Comparison of ENCODE assay signal across 9 cellular contexts in genomic region chr20:3157817-3158216, GRCh38. TPM values are rescaled to one million over a fixed set of nuclear protein-coding genes. Genes with fewer than 3 reads are reported as not detected.
DNase-seq lines count a peak whose midpoint lies in the region; ATAC-seq and TF ChIP-seq lines count a peak whose summit lies in the region.
"Had no signal": no experiment of that assay in that cellular context is flagged by ENCODE, and none has a peak within 500 bp of the region (broad histone marks: within the 10 kb centered on the region; RNA-seq: fewer than 3 reads in every experiment).

No MANE protein-coding gene starts in this region.

- CTCF ChIA-PET in activated naive CD4-positive, alpha-beta T cell treated with anti-CD3 and anti-CD28 coated beads for 36 hours (lab: Charles Lee), result interaction anchor here (0.6 to 1.5 kb wide), 6 partner anchors 12 to 159 kb away, joined by 3 to 6 read pairs (median 4); no protein-coding TSS in a partner anchor
- CTCF ChIA-PET in activated CD8-positive, alpha-beta T cell treated with anti-CD3 and anti-CD28 coated beads, Interleukin-2, amount 10 ng/mL, durations not matched to agents 7 days and 5 days (lab: Charles Lee), result interaction anchor here (0.8 to 1.7 kb wide), 9 partner anchors 10 to 183 kb away, joined by 3 to 5 read pairs (median 3); no protein-coding TSS in a partner anchor

- DNase-seq in activated naive CD4-positive, alpha-beta T cell treated with anti-CD3 and anti-CD28 coated beads for 36 hours, result no peak
- DNase-seq in activated naive CD4-positive, alpha-beta T cell treated with anti-CD3 and anti-CD28 coated beads, Interleukin-2, amount 50 U/mL, for 16 hours, result no peak
- no peak for DNase-seq in activated CD8-positive, alpha-beta T cell treated with anti-CD3 and anti-CD28 coated beads, Interleukin-2, amount 10 ng/mL, durations not matched to agents 7 days and 5 days
- DNase-seq in immature natural killer cell (no peak), thoracic aorta (ENCODE audit: low spot score) (no peak), NCI-H1105 treated with DMSO at 0.1 percent for 48 hours (lab: John Stamatoyannopoulos, UW) (no peak), T-helper 9 cell (no peak), NCI-H69 (lab: John Stamatoyannopoulos, UW) (no peak)
- DNase-seq: NCI-H2029 had no signal

- POLR2A ChIA-PET in activated CD8-positive, alpha-beta T cell treated with anti-CD3 and anti-CD28 coated beads, Interleukin-2, amount 10 ng/mL, durations not matched to agents 7 days and 5 days (lab: Charles Lee), result interaction anchor here (0.5 to 2.5 kb wide), 9 partner anchors 9 to 1271 kb away, joined by 3 to 11 read pairs (median 5); partner anchors contain the start of gene ITPA

- intact Hi-C loops in activated naive CD4-positive, alpha-beta T cell treated with anti-CD3 and anti-CD28 coated beads for 36 hours (cut with micrococcal nuclease), result loop anchor here (1.0 to 5.0 kb wide), 8 partner anchors 15 to 1055 kb away; partner anchors contain the start of genes ATRN, DDRGK1, LZTS3 and PTPRA

- ATAC-seq in activated CD8-positive, alpha-beta T cell treated with anti-CD3 and anti-CD28 coated beads, Interleukin-2, amount 10 ng/mL, durations not matched to agents 7 days and 5 days, result peak; percentile 4
- no peak for ATAC-seq in thoracic aorta (ENCODE audit: insufficient number of reproducible peaks, low FRiP score, low read depth)

- no peaks in the 10 kb centered on the region for H3K27me3 Mint-ChIP-seq in activated naive CD4-positive, alpha-beta T cell treated with anti-CD3 and anti-CD28 coated beads for 36 hours (ENCODE audit: low read depth)
- H3K27me3 Mint-ChIP-seq in activated CD8-positive, alpha-beta T cell treated with anti-CD3 and anti-CD28 coated beads, Interleukin-2, amount 10 ng/mL, durations not matched to agents 7 days and 5 days (ENCODE audit: low read depth), result no peaks in the 10 kb centered on the region
- H3K27me3 Mint-ChIP-seq in immature natural killer cell (ENCODE audit: low read depth in 3 of 3), result peaks cover 7 to 16% (median 11%) of the 10 kb centered on the region in 3 donors

- no peak for TF ChIP-seq CTCF in thoracic aorta (IDR thresholded peaks at IDR 0.05)

- H3K9me3 Mint-ChIP-seq in activated naive CD4-positive, alpha-beta T cell treated with anti-CD3 and anti-CD28 coated beads for 36 hours, result no peaks in the 10 kb centered on the region
- no peaks in the 10 kb centered on the region for H3K9me3 Mint-ChIP-seq in activated CD8-positive, alpha-beta T cell treated with anti-CD3 and anti-CD28 coated beads, Interleukin-2, amount 10 ng/mL, durations not matched to agents 7 days and 5 days (ENCODE audit: insufficient read depth)
- H3K9me3 Mint-ChIP-seq in immature natural killer cell, result no peaks in the 10 kb centered on the region

- H3K36me3 Mint-ChIP-seq in activated naive CD4-positive, alpha-beta T cell treated with anti-CD3 and anti-CD28 coated beads for 36 hours (ENCODE audit: low read depth), result peaks cover 8% of the 10 kb centered on the region
- H3K36me3 Mint-ChIP-seq in activated CD8-positive, alpha-beta T cell treated with anti-CD3 and anti-CD28 coated beads, Interleukin-2, amount 10 ng/mL, durations not matched to agents 7 days and 5 days (ENCODE audit: low read depth), result peaks cover 32% of the 10 kb centered on the region
- H3K36me3 Mint-ChIP-seq in immature natural killer cell, result peaks cover 0 to 3% (median 0%) of the 10 kb centered on the region in 3 donors

- H3K27ac ChIP-seq in thoracic aorta, result peak overlapping the region in 1 of 2 donors; percentile 0

- no peaks in the 10 kb centered on the region for H3K27me3 ChIP-seq in thoracic aorta (replicated peaks; ENCODE audit: insufficient read depth)

- H3K4me1 ChIP-seq in thoracic aorta (ENCODE audit: control insufficient read depth in 1 of 2, low read depth in 2 of 2), result peaks cover 18 to 49% of the 10 kb centered on the region in 2 donors

- H3K27ac Mint-ChIP-seq in activated naive CD4-positive, alpha-beta T cell treated with anti-CD3 and anti-CD28 coated beads for 36 hours, result peak overlapping the region; percentile 91
- H3K27ac Mint-ChIP-seq in activated CD8-positive, alpha-beta T cell treated with anti-CD3 and anti-CD28 coated beads, Interleukin-2, amount 10 ng/mL, durations not matched to agents 7 days and 5 days, result peak overlapping the region; percentile 81
- peak overlapping the region; percentile 46 to 94 (median 80) for H3K27ac Mint-ChIP-seq in immature natural killer cell

- no peaks in the 10 kb centered on the region for H3K36me3 ChIP-seq in thoracic aorta

- H3K4me1 Mint-ChIP-seq in activated naive CD4-positive, alpha-beta T cell treated with anti-CD3 and anti-CD28 coated beads for 36 hours (ENCODE audit: low read depth), result peaks cover 46% of the 10 kb centered on the region
- H3K4me1 Mint-ChIP-seq in activated CD8-positive, alpha-beta T cell treated with anti-CD3 and anti-CD28 coated beads, Interleukin-2, amount 10 ng/mL, durations not matched to agents 7 days and 5 days (ENCODE audit: low read depth), result peaks cover 45% of the 10 kb centered on the region
- H3K4me1 Mint-ChIP-seq in immature natural killer cell, result peaks cover 56 to 64% of the 10 kb centered on the region in 2 donors

- H3K4me3 Mint-ChIP-seq in activated naive CD4-positive, alpha-beta T cell treated with anti-CD3 and anti-CD28 coated beads for 36 hours, result peak overlapping the region; percentile 66
- peak overlapping the region; percentile 92 for H3K4me3 Mint-ChIP-seq in activated CD8-positive, alpha-beta T cell treated with anti-CD3 and anti-CD28 coated beads, Interleukin-2, amount 10 ng/mL, durations not matched to agents 7 days and 5 days
- peak overlapping the region; percentile 62 to 98 (median 89) for H3K4me3 Mint-ChIP-seq in immature natural killer cell

- no peaks in the 10 kb centered on the region for H3K9me3 ChIP-seq in thoracic aorta

- peak overlapping the region; percentile 99 for H3K4me3 ChIP-seq in thoracic aorta

RNA-seq across cellular contexts. Expression of gene FASTKD5, which starts 1.8 kb away (rescaled TPM):
- total RNA-seq in activated naive CD4-positive, alpha-beta T cell treated with anti-CD3 and anti-CD28 coated beads for 36 hours, result 10 to 100 TPM; 11.8 to 12.0 TPM
- 10 to 100 TPM; 19.6 to 20.2 TPM for total RNA-seq in activated CD8-positive, alpha-beta T cell treated with anti-CD3 and anti-CD28 coated beads, Interleukin-2, amount 10 ng/mL, durations not matched to agents 7 days and 5 days
- polyA plus RNA-seq in immature natural killer cell, result 10 to 100 TPM; 12.2 to 26.5 (median 20.5) TPM
- 10 to 100 TPM; 13.1 to 25.7 TPM for total RNA-seq in thoracic aorta

RNA-seq across cellular contexts. Expression of gene UBOX5, which starts 1.8 kb away (rescaled TPM):
- total RNA-seq in activated naive CD4-positive, alpha-beta T cell treated with anti-CD3 and anti-CD28 coated beads for 36 hours, result 1 to 10 TPM; 5.4 to 5.9 TPM
- 1 to 10 TPM; 7.0 to 7.4 TPM for total RNA-seq in activated CD8-positive, alpha-beta T cell treated with anti-CD3 and anti-CD28 coated beads, Interleukin-2, amount 10 ng/mL, durations not matched to agents 7 days and 5 days
- 1 to 10 TPM; 2.3 to 7.0 (median 4.9) TPM for polyA plus RNA-seq in immature natural killer cell
- total RNA-seq in thoracic aorta, result 10 to 100 TPM in 1 of 2 donors, 1 to 10 TPM in 1; 5.3 to 11.9 TPM

RNA-seq across cellular contexts. Expression of gene LZTS3, which starts 15.5 kb away (rescaled TPM):
- 1 to 10 TPM; 1.2 to 1.4 TPM for total RNA-seq in activated naive CD4-positive, alpha-beta T cell treated with anti-CD3 and anti-CD28 coated beads for 36 hours
- total RNA-seq in activated CD8-positive, alpha-beta T cell treated with anti-CD3 and anti-CD28 coated beads, Interleukin-2, amount 10 ng/mL, durations not matched to agents 7 days and 5 days, result under 1 TPM; 0.42 to 0.53 TPM
- polyA plus RNA-seq in immature natural killer cell, result not detected
- total RNA-seq in thoracic aorta, result 10 to 100 TPM in 1 of 2 donors, 1 to 10 TPM in 1; 9.5 to 18.1 TPM

RNA-seq across cellular contexts. Expression of gene DDRGK1, which starts 46.7 kb away (rescaled TPM):
- total RNA-seq in activated naive CD4-positive, alpha-beta T cell treated with anti-CD3 and anti-CD28 coated beads for 36 hours, result 10 to 100 TPM; 78.2 to 79.5 TPM
- total RNA-seq in activated CD8-positive, alpha-beta T cell treated with anti-CD3 and anti-CD28 coated beads, Interleukin-2, amount 10 ng/mL, durations not matched to agents 7 days and 5 days, result 10 to 100 TPM; 49.0 to 54.4 TPM
- 10 to 100 TPM; 45.6 to 63.1 (median 48.0) TPM for polyA plus RNA-seq in immature natural killer cell
- 10 to 100 TPM; 60.9 to 90.9 TPM for total RNA-seq in thoracic aorta

RNA-seq across cellular contexts. Expression of gene ITPA, which starts 51.5 kb away (rescaled TPM):
- total RNA-seq in activated naive CD4-positive, alpha-beta T cell treated with anti-CD3 and anti-CD28 coated beads for 36 hours, result 10 to 100 TPM; 38.2 to 42.1 TPM
- 10 to 100 TPM; 53.2 to 60.7 TPM for total RNA-seq in activated CD8-positive, alpha-beta T cell treated with anti-CD3 and anti-CD28 coated beads, Interleukin-2, amount 10 ng/mL, durations not matched to agents 7 days and 5 days
- 10 to 100 TPM; 75.0 to 84.5 (median 76.3) TPM for polyA plus RNA-seq in immature natural killer cell
- 10 to 100 TPM; 35.1 to 35.7 TPM for total RNA-seq in thoracic aorta

Comparison
In these comparisons a context has a peak if more than half of its experiments do, and no peak if none do; other contexts are left out.
1. RNA of gene LZTS3, which starts 15.5 kb away (total RNA-seq): 9.5 to 18.1 TPM in thoracic aorta; 1.2 to 1.4 TPM in activated naive CD4-positive, alpha-beta T cell treated with anti-CD3 and anti-CD28 coated beads for 36 hours and 0.42 to 0.53 TPM in activated CD8-positive, alpha-beta T cell treated with anti-CD3 and anti-CD28 coated beads, Interleukin-2, amount 10 ng/mL, durations not matched to agents 7 days and 5 days; every median in the first group is over 4 times any median in the second.
2. Peak in every context shown above with its lines, with median percentiles within 50 percentile points of each other: H3K27ac Mint-ChIP-seq and H3K4me3 Mint-ChIP-seq.